ENCODE assay signal across 12 cellular contexts in the genomic region with DNA sequence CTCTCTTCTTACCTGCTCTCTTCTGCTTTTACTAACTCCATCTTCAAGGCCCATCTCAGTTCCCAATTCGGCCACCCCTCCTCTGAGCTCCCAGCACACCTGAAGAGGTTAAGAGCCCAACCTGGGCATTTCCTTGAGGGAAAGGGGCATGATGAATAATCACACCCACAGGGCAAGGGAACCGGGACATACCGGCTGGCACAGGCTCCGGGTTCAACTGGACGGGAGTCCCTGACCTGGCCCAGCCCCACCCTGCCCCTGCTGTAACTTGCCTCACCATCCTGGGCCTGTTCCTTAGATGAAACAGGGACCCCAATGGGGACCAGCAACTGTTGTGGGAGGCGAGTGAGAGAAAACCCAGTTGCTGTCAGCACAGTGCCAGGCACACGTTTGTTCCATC. TPM values are rescaled to one million over a fixed set of nuclear protein-coding genes. Genes with fewer than 3 reads are reported as not detected.
DNase-seq lines count a peak whose midpoint lies in the region; TF ChIP-seq lines count a peak whose summit lies in the region.
"Had no signal": no experiment of that assay in that cellular context is flagged by ENCODE, and none has a peak within 500 bp of the region (broad histone marks: within the 10 kb centered on the region; RNA-seq: fewer than 3 reads in every experiment).

No MANE protein-coding gene starts in this region.

- no peaks in the 10 kb centered on the region for H4K20me1 ChIP-seq in MM.1S (ENCODE audit: insufficient read depth, low read length)

- intact Hi-C loops in esophagus squamous epithelium (cut with DNase I) = no loop called here

- H3K4me3 ChIP-seq in MM.1S (ENCODE audit: low read length) = peak overlapping the region; percentile 51; the same call in 1 of the 2 replicates
- no peak overlapping the region for H3K4me3 ChIP-seq in esophagus squamous epithelium
- H3K4me3 ChIP-seq in skeletal muscle tissue (ENCODE audit: low read length in 3 of 3) = no peak overlapping the region

- H3K4me2 ChIP-seq in MM.1S (ENCODE audit: low read depth, low read length) = peak overlapping the region; percentile 81; the same call in 1 of the 2 replicates

- H3K79me2 ChIP-seq in MM.1S (ENCODE audit: low read length) = peaks cover 16% of the 10 kb centered on the region

- peaks cover 11% of the 10 kb centered on the region for H3K4me1 Mint-ChIP-seq in T-helper 1 cell treated with Interleukin-12 subunit alpha and Interleukin-12 subunit beta and Interleukin-4 antibody, amounts not matched to agents 30 μg/mL and 1 μg/mL, for 36 hours (ENCODE audit: low read depth)

- no peaks in the 10 kb centered on the region for H3K9me3 ChIP-seq in MM.1S (replicated peaks; ENCODE audit: insufficient read depth, low read length)
- no peaks in the 10 kb centered on the region for H3K9me3 ChIP-seq in esophagus squamous epithelium
- no peaks in the 10 kb centered on the region for H3K9me3 ChIP-seq in skeletal muscle tissue (ENCODE audit: control insufficient read depth in 3 of 3, low read length in 3 of 3)

- no peak overlapping the region for H2AFZ ChIP-seq in MM.1S (ENCODE audit: low read length)

- H3K9me3 Mint-ChIP-seq in T-helper 1 cell treated with Interleukin-12 subunit alpha and Interleukin-12 subunit beta and Interleukin-4 antibody, amounts not matched to agents 30 μg/mL and 1 μg/mL, for 36 hours = no peaks in the 10 kb centered on the region
- H3K9me3 Mint-ChIP-seq: dendritic cell treated with granulocyte-macrophage colony-stimulating factor and Interleukin-4, amounts not matched to agents 40 ng/mL and 50 ng/mL, for 4 days had no signal

- H3K9ac ChIP-seq in MM.1S (ENCODE audit: low read length) = no peak overlapping the region; the same call in 1 of the 2 replicates
- no peak overlapping the region for H3K9ac ChIP-seq in skeletal muscle tissue (ENCODE audit: low read depth in 1 of 3, low read length in 3 of 3)

- TF ChIP-seq CTCF in MM.1S (IDR thresholded peaks at IDR 0.05; ENCODE audit: low read length) (no peak), esophagus squamous epithelium (IDR thresholded peaks at IDR 0.05) (no peak)

- H3K9me2 ChIP-seq in MM.1S (replicated peaks; ENCODE audit: insufficient read depth, low read length) = no peaks in the 10 kb centered on the region

- DNase-seq in T-helper 1 cell (no peak), MM.1S (no peak), esophagus squamous epithelium (lab: John Stamatoyannopoulos, UW) (no peak), NCI-H1436 (lab: John Stamatoyannopoulos, UW) (no peak), kidney tubule cell (ENCODE audit: low spot score) (no peak), DMS153 (lab: John Stamatoyannopoulos, UW) (no peak)
- DNase-seq: NCI-H1105 had no signal

- peak overlapping the region; percentile 69; the same call in 1 of the 2 replicates for H3K27ac ChIP-seq in MM.1S (ENCODE audit: low read length)
- peak overlapping the region; percentile 41 to 79 (median 66) for H3K27ac ChIP-seq in esophagus squamous epithelium
- H3K27ac ChIP-seq in skeletal muscle tissue (ENCODE audit: low read depth, low read length) = peak overlapping the region; percentile 46
- H3K27ac ChIP-seq: 22Rv1 had no signal

- no peaks in the 10 kb centered on the region for H3K27me3 ChIP-seq in MM.1S (replicated peaks; ENCODE audit: insufficient read depth, low read length)
- no peaks in the 10 kb centered on the region for H3K27me3 ChIP-seq in esophagus squamous epithelium
- no peaks in the 10 kb centered on the region for H3K27me3 ChIP-seq in skeletal muscle tissue (ENCODE audit: control insufficient read depth in 3 of 3, insufficient read depth in 3 of 3, low read length in 3 of 3)

- no peaks in the 10 kb centered on the region for H3K36me3 Mint-ChIP-seq in T-helper 1 cell treated with Interleukin-12 subunit alpha and Interleukin-12 subunit beta and Interleukin-4 antibody, amounts not matched to agents 30 μg/mL and 1 μg/mL, for 36 hours (ENCODE audit: low read depth)
- H3K36me3 Mint-ChIP-seq: activated naive CD8-positive, alpha-beta T cell had no signal

- H3K27me3 Mint-ChIP-seq in T-helper 1 cell treated with Interleukin-12 subunit alpha and Interleukin-12 subunit beta and Interleukin-4 antibody, amounts not matched to agents 30 μg/mL and 1 μg/mL, for 36 hours (ENCODE audit: low read depth) = no peaks in the 10 kb centered on the region
- H3K27me3 Mint-ChIP-seq: activated naive CD8-positive, alpha-beta T cell had no signal

- no peak for TF ChIP-seq POLR2A in esophagus squamous epithelium (IDR thresholded peaks at IDR 0.05)

- no peaks in the 10 kb centered on the region for H3F3A ChIP-seq in MM.1S (ENCODE audit: insufficient read depth, low read length)

- H3K4me3 Mint-ChIP-seq in T-helper 1 cell treated with Interleukin-12 subunit alpha and Interleukin-12 subunit beta and Interleukin-4 antibody, amounts not matched to agents 30 μg/mL and 1 μg/mL, for 36 hours = no peak overlapping the region
- H3K4me3 Mint-ChIP-seq: dendritic cell treated with granulocyte-macrophage colony-stimulating factor and Interleukin-4, amounts not matched to agents 40 ng/mL and 50 ng/mL, for 4 days had no signal

- no peaks in the 10 kb centered on the region for H3K36me3 ChIP-seq in MM.1S (replicated peaks; ENCODE audit: insufficient read depth, low read length)
- H3K36me3 ChIP-seq in esophagus squamous epithelium = no peaks in the 10 kb centered on the region
- no peaks in the 10 kb centered on the region for H3K36me3 ChIP-seq in skeletal muscle tissue (ENCODE audit: control insufficient read depth in 3 of 3, insufficient read depth in 3 of 3, low read length in 3 of 3)

- H3K4me1 ChIP-seq in MM.1S (ENCODE audit: low read length) = no peaks in the 10 kb centered on the region
- H3K4me1 ChIP-seq in esophagus squamous epithelium = peaks cover 18 to 99% (median 68%) of the 10 kb centered on the region in 3 donors
- peaks cover 43 to 81% (median 77%) of the 10 kb centered on the region in 3 donors for H3K4me1 ChIP-seq in skeletal muscle tissue (ENCODE audit: control insufficient read depth in 3 of 3, insufficient read depth in 3 of 3, low read length in 3 of 3)

- 41 to 48% methylated on average over 5 of the region's 7 CpGs for WGBS in esophagus squamous epithelium, 2 donors

- H3K27ac Mint-ChIP-seq in T-helper 1 cell treated with Interleukin-12 subunit alpha and Interleukin-12 subunit beta and Interleukin-4 antibody, amounts not matched to agents 30 μg/mL and 1 μg/mL, for 36 hours = peak overlapping the region; percentile 85
- H3K27ac Mint-ChIP-seq: dendritic cell treated with granulocyte-macrophage colony-stimulating factor and Interleukin-4, amounts not matched to agents 40 ng/mL and 50 ng/mL, for 4 days had no signal

RNA-seq across cellular contexts. Expression of gene CCDC85C, which starts 8.5 kb away (rescaled TPM):
- total RNA-seq in esophagus squamous epithelium = 10 to 100 TPM; 23.4 to 52.0 (median 27.1) TPM
- 1.6 TPM for total RNA-seq in skeletal muscle tissue

RNA-seq across cellular contexts. Expression of gene HHIPL1, which starts 49.4 kb away (rescaled TPM):
- total RNA-seq in esophagus squamous epithelium (1 to 10 TPM in 1 of 4 donors, under 1 TPM in 2, not detected in 1; 0.22 to 1.3 (median 0.59) TPM), skeletal muscle tissue (2.6 TPM)
